In the genomic region with DNA sequence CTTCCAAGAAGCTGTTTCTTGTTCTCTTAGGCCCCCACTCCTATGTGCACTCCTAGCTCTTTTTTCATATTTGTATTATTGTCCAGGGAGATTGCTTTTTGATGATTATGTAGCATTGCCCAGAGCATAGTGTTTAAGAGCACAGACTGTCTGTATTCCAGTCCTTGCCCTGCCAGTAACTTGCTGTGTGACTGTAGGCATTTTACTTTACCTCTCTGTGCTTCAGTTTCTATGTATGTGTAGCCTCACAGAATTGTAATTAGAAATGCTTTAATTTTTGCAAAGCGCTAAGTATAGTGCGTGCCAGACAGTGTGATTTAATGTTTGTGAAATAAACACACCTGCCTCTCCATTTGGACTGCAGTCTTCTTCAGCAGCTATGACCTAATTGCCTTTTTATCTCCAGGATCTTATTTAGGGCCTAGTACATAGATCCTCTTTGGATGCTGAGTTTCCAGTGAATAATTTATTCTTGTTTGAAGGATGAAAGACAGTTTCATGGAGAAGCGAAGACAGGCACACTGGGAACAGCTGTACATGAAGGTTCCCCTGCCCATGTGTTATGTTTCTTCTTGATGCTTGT, we compare ENCODE assay signal across 9 cellular contexts. TPM values are rescaled to one million over a fixed set of nuclear protein-coding genes. Genes with fewer than 3 reads are reported as not detected.
DNase-seq lines count a peak whose midpoint lies in the region; ATAC-seq, FAIRE-seq and TF ChIP-seq lines count a peak whose summit lies in the region.
"Had no signal": no experiment of that assay in that cellular context is flagged by ENCODE, and none has a peak within 500 bp of the region (broad histone marks: within the 10 kb centered on the region; RNA-seq: fewer than 3 reads in every experiment).

No MANE protein-coding gene starts in this region.

- H3K36me3 ChIP-seq in heart left ventricle (peaks cover 0 to 22% (median 10%) of the 10 kb centered on the region in 9 donors), keratinocyte (ENCODE audit: control insufficient read depth in 2 of 2, extremely low read depth in 1 of 2, insufficient read depth in 2 of 2, low read length in 2 of 2) (peaks cover 6 to 10% of the 10 kb centered on the region in 2 experiments), tibial artery (peaks cover 5 to 9% (median 6%) of the 10 kb centered on the region in 3 donors)

- H3K4me1 ChIP-seq in heart left ventricle (peaks cover 3 to 59% (median 38%) of the 10 kb centered on the region in 12 donors), keratinocyte (ENCODE audit: control insufficient read depth, extremely low read depth, insufficient read depth, low read length) (peaks cover 28% of the 10 kb centered on the region), tibial artery (peaks cover 0 to 53% (median 33%) of the 10 kb centered on the region in 4 donors)

- peaks cover 6% of the 10 kb centered on the region for H3K9me3 Mint-ChIP-seq in activated T-helper 2 cell treated with anti-CD3 and anti-CD28 coated beads, Interferon-gamma antibody, Interleukin-2, Interleukin-4, amounts not matched to agents 10 μg/mL and 5 μg/mL and 100 μg/mL, durations not matched to agents 14 hours and 24 hours and 36 hours

- no peak for FAIRE-seq in keratinocyte (lab: Jason Lieb, UNC)

- 93 to 97% (median 94%) methylated on average over 3 of the region's 3 CpGs for WGBS in heart left ventricle, 4 donors

- peaks cover 3% of the 10 kb centered on the region for H3K9me1 ChIP-seq in keratinocyte (ENCODE audit: control insufficient read depth, extremely low read depth, insufficient read depth, low read length)

- no peaks in the 10 kb centered on the region for H3K27me3 Mint-ChIP-seq in activated T-helper 2 cell treated with anti-CD3 and anti-CD28 coated beads, Interferon-gamma antibody, Interleukin-2, Interleukin-4, amounts not matched to agents 10 μg/mL and 5 μg/mL and 100 μg/mL, durations not matched to agents 14 hours and 24 hours and 36 hours (ENCODE audit: low read depth)

- H3K4me3 Mint-ChIP-seq in activated T-helper 2 cell treated with anti-CD3 and anti-CD28 coated beads, Interferon-gamma antibody, Interleukin-2, Interleukin-4, amounts not matched to agents 10 μg/mL and 5 μg/mL and 100 μg/mL, durations not matched to agents 14 hours and 24 hours and 36 hours (ENCODE audit: low read depth): peak overlapping the region; percentile 99

- H3K9ac ChIP-seq in keratinocyte (ENCODE audit: control insufficient read depth, extremely low read depth, insufficient read depth, low read length): no peak overlapping the region

- peak overlapping the region; percentile 25 for H3K27ac Mint-ChIP-seq in activated T-helper 2 cell treated with anti-CD3 and anti-CD28 coated beads, Interferon-gamma antibody, Interleukin-2, Interleukin-4, amounts not matched to agents 10 μg/mL and 5 μg/mL and 100 μg/mL, durations not matched to agents 14 hours and 24 hours and 36 hours

- H3K9me3 ChIP-seq in heart left ventricle (no peaks in the 10 kb centered on the region), keratinocyte (ENCODE audit: control insufficient read depth, low read depth, low read length) (no peaks in the 10 kb centered on the region), tibial artery (no peaks in the 10 kb centered on the region)

- TF ChIP-seq CTCF in heart left ventricle (IDR thresholded peaks at IDR 0.05): no peak
- TF ChIP-seq CTCF in keratinocyte (optimal IDR thresholded peaks at IDR 0.05 in 1 of 3, IDR thresholded peaks at IDR 0.05 in 1 of 3, conservative IDR thresholded peaks at IDR 0.05 in 1 of 3; ENCODE audit: extremely low read depth in 1 of 3, insufficient read depth in 2 of 3, low read length in 3 of 3): no peak
- TF ChIP-seq CTCF in tibial artery (IDR thresholded peaks at IDR 0.05): no peak

- H3K4me3 ChIP-seq in heart left ventricle: peak overlapping the region in 9 of 12 donors; percentile 74 to 97 (median 90)
- H3K4me3 ChIP-seq in keratinocyte (ENCODE audit: control insufficient read depth in 2 of 3, extremely low read depth in 1 of 3, insufficient read depth in 2 of 3, low read depth in 1 of 3, low read length in 3 of 3): peak overlapping the region; percentile 2 to 95 (median 18)
- H3K4me3 ChIP-seq in tibial artery: peak overlapping the region; percentile 84 to 88

- H3K4me2 ChIP-seq in keratinocyte (ENCODE audit: control insufficient read depth, extremely low read depth, insufficient read depth, low read depth, low read length): peak overlapping the region; percentile 97

- intact Hi-C loops in heart left ventricle (cut with DNase I): loop anchor here in 1 of 10 donors (10.0 kb wide), 1 partner anchor 729 kb away; the partner anchor contains the start of gene SFXN4
- intact Hi-C loops in left cardiac atrium (cut with DNase I): no loop called here
- intact Hi-C loops in activated T-helper 2 cell treated with anti-CD3 and anti-CD28 coated beads, Interferon-gamma antibody, Interleukin-2, Interleukin-4, amounts not matched to agents 10 μg/mL and 5 μg/mL and 100 μg/mL, durations not matched to agents 14 hours and 24 hours and 36 hours (cut with micrococcal nuclease): no loop called here
- intact Hi-C loops in tibial artery (cut with DNase I; ENCODE audit: low total_unique reads): no loop called here

- DNase-seq in heart left ventricle: no peak
- DNase-seq in left cardiac atrium: no peak
- DNase-seq in activated T-helper 2 cell treated with anti-CD3 and anti-CD28 coated beads, Interferon-gamma antibody, Interleukin-2, Interleukin-4, amounts not matched to agents 10 μg/mL and 5 μg/mL and 100 μg/mL, durations not matched to agents 14 hours and 24 hours and 36 hours (ENCODE audit: low spot score): no peak
- no peak for DNase-seq in keratinocyte (ENCODE audit: low read depth, low spot score)
- no peak for DNase-seq in tibial artery
- no peak for DNase-seq in NOMO-1 treated with DMSO at 0.1 percent for 48 hours (lab: John Stamatoyannopoulos, UW; ENCODE audit: unreplicated experiment)
- DNase-seq in left lobe of liver (ENCODE audit: low spot score): no peak
- DNase-seq in HCEC 1CT: no peak
- DNase-seq: posterior cingulate gyrus had no signal

- peaks cover 61% of the 10 kb centered on the region for H3K79me2 ChIP-seq in keratinocyte (ENCODE audit: control insufficient read depth, insufficient read depth, low read length)

- no peak for TF ChIP-seq POLR2A in heart left ventricle (IDR thresholded peaks at IDR 0.05)

- ATAC-seq in heart left ventricle (no peak), left cardiac atrium (no peak), left lobe of liver (no peak)

- H3K4me1 Mint-ChIP-seq in activated T-helper 2 cell treated with anti-CD3 and anti-CD28 coated beads, Interferon-gamma antibody, Interleukin-2, Interleukin-4, amounts not matched to agents 10 μg/mL and 5 μg/mL and 100 μg/mL, durations not matched to agents 14 hours and 24 hours and 36 hours (ENCODE audit: low read depth): peaks cover 39% of the 10 kb centered on the region

- H3K27ac ChIP-seq in heart left ventricle (no peak overlapping the region), keratinocyte (ENCODE audit: control insufficient read depth, insufficient read depth, low read length) (no peak overlapping the region), tibial artery (peak overlapping the region; percentile 88 to 92)

- dilution Hi-C loops in keratinocyte (cut with MboI; ENCODE audit: extremely low pct_ligation_motif_present, low sequenced_read_pairs): no loop called here

- no peak overlapping the region for H2AFZ ChIP-seq in keratinocyte (ENCODE audit: control insufficient read depth, low read length)

- H3K27me3 ChIP-seq in heart left ventricle: no peaks in the 10 kb centered on the region
- H3K27me3 ChIP-seq in keratinocyte (ENCODE audit: control insufficient read depth, extremely low read depth, insufficient read depth, low read length): no peaks in the 10 kb centered on the region
- H3K27me3 ChIP-seq in tibial artery: no peaks in the 10 kb centered on the region

- peaks cover 3% of the 10 kb centered on the region for H4K20me1 ChIP-seq in keratinocyte (ENCODE audit: control insufficient read depth, extremely low read depth, insufficient read depth, low read length)

- H3K36me3 Mint-ChIP-seq in activated T-helper 2 cell treated with anti-CD3 and anti-CD28 coated beads, Interferon-gamma antibody, Interleukin-2, Interleukin-4, amounts not matched to agents 10 μg/mL and 5 μg/mL and 100 μg/mL, durations not matched to agents 14 hours and 24 hours and 36 hours (ENCODE audit: low read depth): peaks cover 44% of the 10 kb centered on the region

RNA-seq across cellular contexts. Expression of gene SEC23IP, which starts 1.4 kb away (rescaled TPM):
- total RNA-seq in heart left ventricle (10 to 100 TPM; 10.9 to 42.0 (median 28.0) TPM), left cardiac atrium (10 to 100 TPM; 32.2 to 45.2 TPM), left lobe of liver (24.0 TPM)
- polyA plus RNA-seq in heart left ventricle (10 to 100 TPM in 1 of 2 donors, 1 to 10 TPM in 1; 4.3 to 13.8 TPM), keratinocyte (27.1 to 44.6 TPM (median 36.9 TPM) in 3 replicates)
- total RNA-seq in activated T-helper 2 cell treated with anti-CD3 and anti-CD28 coated beads, Interferon-gamma antibody, Interleukin-2, Interleukin-4, amounts not matched to agents 10 μg/mL and 5 μg/mL and 100 μg/mL, durations not matched to agents 14 hours and 24 hours and 36 hours: 85.9 and 87.4 TPM in 2 replicates
- 23.2 TPM for polyA plus RNA-seq in keratinocyte (2011; ENCODE audit: low read depth)
- 24.0 and 33.8 TPM in 2 replicates for polyA plus RNA-seq in keratinocyte (2011; cell fraction: cytosol; rRNA removed)
- 46.2 and 58.8 TPM in 2 replicates for polyA plus RNA-seq in keratinocyte (2011; cell fraction: nucleus; rRNA removed)
- polyA plus RNA-seq in keratinocyte (2012; ENCODE audit: low replicate concordance): 21.2 and 34.1 TPM in 2 replicates
- 87.5 to 141 TPM (median 119 TPM) in 3 replicates for polyA minus RNA-seq in keratinocyte
- 19.0 TPM for polyA minus RNA-seq in keratinocyte (2011; cell fraction: cytosol; rRNA and poly(A)+ RNA removed)
- 30.8 and 67.4 TPM in 2 replicates for polyA minus RNA-seq in keratinocyte (2011; cell fraction: nucleus; rRNA and poly(A)+ RNA removed)

RNA-seq across cellular contexts. Expression of gene MCMBP, which starts 21.3 kb away (rescaled TPM):
- total RNA-seq in heart left ventricle (10 to 100 TPM; 22.0 to 39.4 (median 29.7) TPM), left cardiac atrium (10 to 100 TPM; 27.7 to 38.0 TPM), left lobe of liver (16.5 TPM)
- polyA plus RNA-seq in heart left ventricle (10 to 100 TPM in 1 of 2 donors, 1 to 10 TPM in 1; 8.7 to 34.5 TPM), keratinocyte (46.6 to 74.4 TPM (median 59.9 TPM) in 3 replicates)
- total RNA-seq in activated T-helper 2 cell treated with anti-CD3 and anti-CD28 coated beads, Interferon-gamma antibody, Interleukin-2, Interleukin-4, amounts not matched to agents 10 μg/mL and 5 μg/mL and 100 μg/mL, durations not matched to agents 14 hours and 24 hours and 36 hours: 94.6 and 99.4 TPM in 2 replicates
- 24.5 TPM for polyA plus RNA-seq in keratinocyte (2011; ENCODE audit: low read depth)
- 38.3 and 68.7 TPM in 2 replicates for polyA plus RNA-seq in keratinocyte (2011; cell fraction: cytosol; rRNA removed)
- 49.6 and 60.1 TPM in 2 replicates for polyA plus RNA-seq in keratinocyte (2011; cell fraction: nucleus; rRNA removed)
- 36.0 and 39.4 TPM in 2 replicates for polyA plus RNA-seq in keratinocyte (2012; ENCODE audit: low replicate concordance)
- 33.4 to 68.1 TPM (median 44.0 TPM) in 3 replicates for polyA minus RNA-seq in keratinocyte
- 34.5 TPM for polyA minus RNA-seq in keratinocyte (2011; cell fraction: cytosol; rRNA and poly(A)+ RNA removed)
- 25.7 and 39.4 TPM in 2 replicates for polyA minus RNA-seq in keratinocyte (2011; cell fraction: nucleus; rRNA and poly(A)+ RNA removed)

Comparison
In these comparisons a context has a peak if more than half of its experiments do, and no peak if none do; other contexts are left out.
1. H3K27ac ChIP-seq: peak in tibial artery (2 of 2); none in heart left ventricle (0 of 12) and keratinocyte (single experiment).
2. H3K4me3 ChIP-seq: peak in every context shown above with its lines; median percentile 90 in heart left ventricle; 86 in tibial artery; 18 in keratinocyte.